In genomic region chr1:62439652-62440371, GRCh38 we compare ENCODE assay signal across 8 cellular contexts. TPM values are rescaled to one million over a fixed set of nuclear protein-coding genes. Genes with fewer than 3 reads are reported as not detected.
DNase-seq lines count a peak whose midpoint lies in the region; ATAC-seq and TF ChIP-seq lines count a peak whose summit lies in the region.

No MANE protein-coding gene starts in this region.

- no peak for TF ChIP-seq CTCF in GM12864 (IDR thresholded peaks at IDR 0.05; ENCODE audit: low read depth, low read length, missing control alignments)
- TF ChIP-seq CTCF in fibroblast of mammary gland (conservative IDR thresholded peaks at IDR 0.05; ENCODE audit: control insufficient read depth, insufficient read depth, low read depth, low read length): peak; percentile 9
- no peak for TF ChIP-seq CTCF in glutamatergic neuron (IDR thresholded peaks at IDR 0.05; ENCODE audit: partially characterized antibody, unreplicated experiment)

- peaks cover 8% of the 10 kb centered on the region for H3K27me3 Mint-ChIP-seq in glutamatergic neuron (ENCODE audit: unreplicated experiment)

- H3K4me3 ChIP-seq in GM12864 (ENCODE audit: low read depth, low read length) (peak overlapping the region; percentile 74; the same call in 1 of the 2 replicates), fibroblast of mammary gland (ENCODE audit: control insufficient read depth, low read depth, low read length) (no peak overlapping the region)

- H3K4me3 Mint-ChIP-seq in glutamatergic neuron (ENCODE audit: unreplicated experiment): no peak overlapping the region

- peaks cover 14% of the 10 kb centered on the region for H3K9me3 Mint-ChIP-seq in glutamatergic neuron (ENCODE audit: unreplicated experiment)

- peak; percentile 35 for ATAC-seq in GM21825 (IDR thresholded peaks at IDR 0.05; ENCODE audit: unreplicated experiment)

- peaks cover 10% of the 10 kb centered on the region for H3K4me1 Mint-ChIP-seq in glutamatergic neuron (ENCODE audit: low read depth, unreplicated experiment)

- DNase-seq in GM12864 (ENCODE audit: low read depth) (peak; percentile 59), MV-4-11 (lab: John Stamatoyannopoulos, UW) (peak; percentile 13), fibroblast of mammary gland (ENCODE audit: low read depth) (peak; percentile 60), glutamatergic neuron (no peak), iPS-NIHi7 (ENCODE audit: extremely low spot score) (no peak), hippocampal formation (lab: John Stamatoyannopoulos, UW) (no peak)
- no peak for DNase-seq in stimulated activated naive CD4-positive, alpha-beta T cell treated with Interleukin-2 at 50 U/mL for 16 hours (lab: John Stamatoyannopoulos, UW)

- no peaks in the 10 kb centered on the region for H3K36me3 Mint-ChIP-seq in glutamatergic neuron (ENCODE audit: unreplicated experiment)

- no peak overlapping the region for H3K27ac Mint-ChIP-seq in glutamatergic neuron (ENCODE audit: unreplicated experiment)

RNA-seq across cellular contexts. Expression of gene USP1, which starts 3.0 kb away (rescaled TPM):
- total RNA-seq in glutamatergic neuron (ENCODE audit: unreplicated experiment): 13.6 TPM

Comparison
In these comparisons a context has a peak if more than half of its experiments do, and no peak if none do; other contexts are left out.
1. DNase-seq: peak in GM12864 (single experiment), MV-4-11 (single experiment) and fibroblast of mammary gland (single experiment); none in glutamatergic neuron (single experiment), iPS-NIHi7 (single experiment), hippocampal formation (0 of 2) and stimulated activated naive CD4-positive, alpha-beta T cell treated with Interleukin-2 at 50 U/mL for 16 hours (single experiment).